ENCODE assay signal across 8 cellular contexts in genomic region chr11:910044-910588, GRCh38. TPM values are rescaled to one million over a fixed set of nuclear protein-coding genes. Genes with fewer than 3 reads are reported as not detected.
DNase-seq lines count a peak whose midpoint lies in the region; ATAC-seq, FAIRE-seq and TF ChIP-seq lines count a peak whose summit lies in the region.

No MANE protein-coding gene starts in this region.

- no peak overlapping the region for H4K8ac ChIP-seq in neuronal stem cell (ENCODE audit: low read depth, low read length)

- H2AFZ ChIP-seq in GM23338, result peak overlapping the region; percentile 90; the same call in 1 of the 2 replicates
- H2AFZ ChIP-seq in neuronal stem cell (ENCODE audit: low read length), result peak overlapping the region; percentile 93

- peaks cover 22% of the 10 kb centered on the region; the same call in 1 of the 2 replicates for H3F3A ChIP-seq in GM23338 (replicated peaks; ENCODE audit: low read depth)

- H3K4me2 ChIP-seq in GM23338, result peak overlapping the region; percentile 93
- peak overlapping the region; percentile 91 for H3K4me2 ChIP-seq in neuronal stem cell (ENCODE audit: insufficient read depth, low read length, poor library complexity, severe bottlenecking)

- H3K4me1 ChIP-seq in BE2C (no peaks in the 10 kb centered on the region), GM23338 (ENCODE audit: insufficient read depth) (peaks cover 14% of the 10 kb centered on the region; the same call in 1 of the 2 replicates), RWPE2 (ENCODE audit: insufficient read depth, poor library complexity, severe bottlenecking) (peaks cover 8% of the 10 kb centered on the region), neuronal stem cell (ENCODE audit: control insufficient read depth in 2 of 2, insufficient read depth in 1 of 2, low read depth in 1 of 2, low read length in 2 of 2) (peaks cover 8 to 14% of the 10 kb centered on the region in 2 donors)

- peak; percentile 8 for ATAC-seq in GM23338
- ATAC-seq in RWPE2 (ENCODE audit: low read depth), result peak; percentile 28

- H3K4me3 Mint-ChIP-seq in GM23338, result peak overlapping the region; percentile 94
- peak overlapping the region; percentile 96 for H3K4me3 Mint-ChIP-seq in endothelial cell (ENCODE audit: unreplicated experiment)

- peak overlapping the region; percentile 100 for H3K14ac ChIP-seq in neuronal stem cell (ENCODE audit: low read length)

- H4K20me1 ChIP-seq in GM23338 (replicated peaks; ENCODE audit: insufficient read depth), result peaks cover 7% of the 10 kb centered on the region; the same call in 1 of the 2 replicates

- H3K18ac ChIP-seq in neuronal stem cell (ENCODE audit: low read length), result peak overlapping the region; percentile 94

- H3K27ac Mint-ChIP-seq in GM23338 (no peak overlapping the region; the same call in 1 of the 2 replicates), endothelial cell (ENCODE audit: unreplicated experiment) (no peak overlapping the region)

- no peak overlapping the region for H2BK120ac ChIP-seq in neuronal stem cell (ENCODE audit: low read depth, low read length)

- H2BK12ac ChIP-seq in neuronal stem cell (ENCODE audit: low read length), result peak overlapping the region; percentile 84

- TF ChIP-seq CTCF in BE2C (IDR thresholded peaks at IDR 0.05; ENCODE audit: low read depth, low read length) (no peak), GM23338 (conservative IDR thresholded peaks at IDR 0.05; ENCODE audit: low read depth in 2 of 2) (no peak), RWPE2 (IDR thresholded peaks at IDR 0.05; ENCODE audit: poor library complexity, severe bottlenecking) (no peak), endothelial cell (IDR thresholded peaks at IDR 0.05; ENCODE audit: unreplicated experiment) (no peak)

- peaks cover 14% of the 10 kb centered on the region for H3K79me1 ChIP-seq in neuronal stem cell (ENCODE audit: low read depth, low read length)

- H3K9me3 ChIP-seq in BE2C, result no peaks in the 10 kb centered on the region
- no peaks in the 10 kb centered on the region for H3K9me3 ChIP-seq in RWPE2 (ENCODE audit: severe bottlenecking)
- no peaks in the 10 kb centered on the region for H3K9me3 ChIP-seq in neuronal stem cell (replicated peaks in 1 of 2; ENCODE audit: control insufficient read depth in 2 of 2, insufficient read depth in 1 of 2, low read depth in 1 of 2, low read length in 2 of 2)

- H3K9me3 Mint-ChIP-seq in GM23338, result no peaks in the 10 kb centered on the region
- H3K9me3 Mint-ChIP-seq in endothelial cell (ENCODE audit: unreplicated experiment), result no peaks in the 10 kb centered on the region

- WGBS in neuronal stem cell (ENCODE audit: extremely low coverage in 2 of 2, insufficient read length in 2 of 2, insufficient replicate concordance in 1 of 2), 2 donors, result no CpG with 5 or more reads among the region's 38 CpGs

- peak overlapping the region; percentile 93 for H3K4ac ChIP-seq in neuronal stem cell (ENCODE audit: low read length)

- peak overlapping the region; percentile 64 for H3K4me3 ChIP-seq in BE2C (ENCODE audit: low read depth, low read length)
- peak overlapping the region; percentile 98 for H3K4me3 ChIP-seq in GM23338
- H3K4me3 ChIP-seq in RWPE2 (ENCODE audit: severe bottlenecking), result peak overlapping the region; percentile 97
- H3K4me3 ChIP-seq in neuronal stem cell (ENCODE audit: low read length in 2 of 2), result peak overlapping the region; percentile 90 to 94

- H2BK15ac ChIP-seq in neuronal stem cell (ENCODE audit: low read length), result peak overlapping the region; percentile 58

- peak overlapping the region; percentile 96 for H2BK5ac ChIP-seq in neuronal stem cell (ENCODE audit: low read length)

- H3K36me3 ChIP-seq in BE2C (no peaks in the 10 kb centered on the region), GM23338 (ENCODE audit: insufficient read depth) (no peaks in the 10 kb centered on the region; the same call in 1 of the 2 replicates), RWPE2 (ENCODE audit: low read depth) (peaks cover 1% of the 10 kb centered on the region; the same call in 1 of the 2 replicates), neuronal stem cell (replicated peaks in 1 of 2; ENCODE audit: control insufficient read depth in 2 of 2, insufficient read depth in 2 of 2, low read length in 2 of 2) (peaks cover 8 to 10% of the 10 kb centered on the region in 2 donors)

- peak overlapping the region; percentile 100 for H3K9ac ChIP-seq in neuronal stem cell (ENCODE audit: low read depth, low read length, poor library complexity)

- peaks cover 47% of the 10 kb centered on the region for H3K79me2 ChIP-seq in GM23338 (replicated peaks; ENCODE audit: insufficient read depth)

- H3K4me1 Mint-ChIP-seq in GM23338 (peaks cover 18% of the 10 kb centered on the region), endothelial cell (ENCODE audit: unreplicated experiment) (peaks cover 14% of the 10 kb centered on the region)

- H3K27me3 ChIP-seq in BE2C (no peaks in the 10 kb centered on the region), GM23338 (ENCODE audit: insufficient read depth) (no peaks in the 10 kb centered on the region), RWPE2 (ENCODE audit: insufficient read depth, poor library complexity, severe bottlenecking) (no peaks in the 10 kb centered on the region), neuronal stem cell (ENCODE audit: control insufficient read depth in 3 of 3, insufficient read depth in 3 of 3, low read depth in 1 of 3, low read length in 3 of 3) (no peaks in the 10 kb centered on the region)

- H2AK5ac ChIP-seq in neuronal stem cell (ENCODE audit: low read depth, low read length), result peak overlapping the region; percentile 90

- DNase-seq in BE2C, result no peak
- DNase-seq in GM23338 (ENCODE audit: low spot score), result no peak
- DNase-seq in RWPE2 (ENCODE audit: low spot score), result no peak
- DNase-seq in endothelial cell (ENCODE audit: low spot score), result no peak
- DNase-seq in neuronal stem cell (ENCODE audit: low spot score), result no peak
- no peak for DNase-seq in RCC 7860 (ENCODE audit: low spot score)
- no peak for DNase-seq in NCI-H1048 (lab: John Stamatoyannopoulos, UW)
- DNase-seq in KG1 (lab: John Stamatoyannopoulos, UW), result no peak

- H3K9me2 ChIP-seq in GM23338 (ENCODE audit: insufficient read depth), result no peaks in the 10 kb centered on the region

- H3K27ac ChIP-seq in GM23338 (ENCODE audit: low read depth), result no peak overlapping the region
- peak overlapping the region; percentile 68 for H3K27ac ChIP-seq in RWPE2 (ENCODE audit: poor library complexity, severe bottlenecking)
- H3K27ac ChIP-seq in neuronal stem cell (replicated peaks; ENCODE audit: low read length), result no peak overlapping the region

- H3K27me3 Mint-ChIP-seq in GM23338 (ENCODE audit: insufficient read depth, low read depth, poor library complexity) (peaks cover 10% of the 10 kb centered on the region), endothelial cell (ENCODE audit: unreplicated experiment) (peaks cover 2% of the 10 kb centered on the region)

- FAIRE-seq in RCC 7860 (lab: Jason Lieb, UNC), result no peak

- peaks cover 18% of the 10 kb centered on the region for H3K36me3 Mint-ChIP-seq in GM23338 (ENCODE audit: low read depth)
- peaks cover 4% of the 10 kb centered on the region for H3K36me3 Mint-ChIP-seq in endothelial cell (ENCODE audit: low read depth, unreplicated experiment)

- peak overlapping the region; percentile 98 for H3K23ac ChIP-seq in neuronal stem cell (ENCODE audit: low read depth, low read length, poor library complexity)

- no peak overlapping the region for H4K91ac ChIP-seq in neuronal stem cell (ENCODE audit: low read depth, low read length, poor library complexity)

TF ChIP-seq in GM23338, 12 proteins besides CTCF, POLR2A, EP300 and RAD21 (continues in another document):
- TF ChIP-seq EZH2 (IDR thresholded peaks at IDR 0.05; ENCODE audit: low read depth, unreplicated experiment), result no peak

RNA-seq across cellular contexts. Expression of gene CHID1, which starts 0.5 kb away (rescaled TPM):
- polyA plus RNA-seq in BE2C (2012; ENCODE audit: insufficient read depth, insufficient read length, low read depth), result 127 TPM
- total RNA-seq in GM23338 (2014; rRNA removed; shearing (Covaris generic)), result 51.2 and 67.3 TPM in 2 replicates
- 54.1 and 55.4 TPM in 2 replicates for polyA plus RNA-seq in GM23338 (2016; fragmentation: Nextera tagmentation; extraction: Ambion mirVana)
- 69.3 TPM for total RNA-seq in endothelial cell (ENCODE audit: unreplicated experiment)
- 42.0 TPM for polyA plus RNA-seq in neuronal stem cell (2013, experiment 1 of 2)
- 43.9 TPM for polyA plus RNA-seq in neuronal stem cell (2013, experiment 2 of 2)

RNA-seq across cellular contexts. Expression of gene AP2A2, which starts 15.6 kb away (rescaled TPM):
- 130 TPM for polyA plus RNA-seq in BE2C (2012; ENCODE audit: insufficient read depth, insufficient read length, low read depth)
- 36.4 and 47.5 TPM in 2 replicates for total RNA-seq in GM23338 (2014; rRNA removed; shearing (Covaris generic))
- polyA plus RNA-seq in GM23338 (2016; fragmentation: Nextera tagmentation; extraction: Ambion mirVana), result 23.7 and 28.4 TPM in 2 replicates
- total RNA-seq in endothelial cell (ENCODE audit: unreplicated experiment), result 287 TPM
- 49.2 TPM for polyA plus RNA-seq in neuronal stem cell (2013, experiment 1 of 2)
- 52.4 TPM for polyA plus RNA-seq in neuronal stem cell (2013, experiment 2 of 2)
